In the genomic region with DNA sequence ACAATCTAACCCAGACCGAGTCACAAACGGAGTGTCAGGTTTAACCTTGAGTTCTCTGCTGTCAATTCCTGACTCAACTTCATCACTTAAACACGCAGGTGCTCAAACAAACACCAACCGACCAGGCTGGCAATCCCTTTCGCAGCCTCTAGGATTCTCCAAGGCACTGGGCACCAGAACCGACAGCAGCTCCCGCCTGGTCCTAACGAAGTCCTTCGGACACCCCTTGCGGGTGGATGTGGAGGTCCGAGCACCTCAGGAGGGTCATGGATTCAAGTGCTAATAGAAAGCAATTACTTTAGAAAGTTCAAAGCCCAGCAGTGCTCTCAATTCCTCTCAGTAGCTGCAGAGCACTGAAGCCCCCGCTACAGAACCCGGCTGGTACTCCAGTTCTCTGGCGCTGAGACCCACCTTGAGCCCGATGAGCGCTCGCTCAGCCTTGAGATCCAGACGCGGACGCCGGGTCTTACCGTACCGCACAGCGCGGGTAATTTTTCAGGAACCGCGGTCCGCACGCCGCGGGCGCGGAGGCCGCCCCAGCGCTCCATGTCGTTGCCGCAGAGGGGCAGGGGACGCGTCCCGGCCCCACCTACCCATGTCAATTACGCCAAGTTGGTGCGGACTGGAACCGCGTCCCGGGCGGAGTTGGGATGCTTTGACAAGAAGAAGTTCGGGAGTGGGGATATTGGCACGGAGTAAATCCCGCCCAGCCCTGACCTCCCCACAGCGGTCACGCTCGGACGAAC, we compare ENCODE assay signal across 7 cellular contexts. TPM values are rescaled to one million over a fixed set of nuclear protein-coding genes. Genes with fewer than 3 reads are reported as not detected.
DNase-seq lines count a peak whose midpoint lies in the region; ATAC-seq, FAIRE-seq and TF ChIP-seq lines count a peak whose summit lies in the region.

No MANE protein-coding gene starts in this region.

- peak; percentile 21 for ATAC-seq in HG02938 (IDR thresholded peaks at IDR 0.05; ENCODE audit: unreplicated experiment)

- TF ChIP-seq CTCF in choroid plexus epithelial cell (conservative IDR thresholded peaks at IDR 0.05; ENCODE audit: low read depth, low read length): peak; percentile 56

- FAIRE-seq in GM12892 (lab: Jason Lieb, UNC): peak; percentile 66

- TF ChIP-seq POLR2A in GM12892 (IDR thresholded peaks at IDR 0.05; ENCODE audit: low read depth, low read length): no peak

- H3K4me3 ChIP-seq in choroid plexus epithelial cell (ENCODE audit: low read depth, low read length): peak overlapping the region; percentile 92

- DNase-seq in GM12892 (ENCODE audit: insufficient read length): peak; percentile 14
- DNase-seq in NCI-H2196 treated with DMSO at 0.1 percent for 48 hours (lab: John Stamatoyannopoulos, UW; ENCODE audit: unreplicated experiment): peak; percentile 36
- DNase-seq in activated CD4-positive, CD25-positive, alpha-beta regulatory T cell treated with anti-CD3 and anti-CD28 coated beads, Interleukin-2, amount 50 U/mL, for 72 hours: peak; percentile 56
- DNase-seq in choroid plexus epithelial cell (ENCODE audit: low read depth): peak; percentile 69
- DNase-seq in kidney tubule cell (ENCODE audit: low spot score): peak; percentile 81
- DNase-seq in stimulated activated CD4-positive, alpha-beta T cell treated with anti-CD3 and anti-CD28 coated beads, Interleukin-4, amount 100 ng/mL, for 1 hour: peak; percentile 50

RNA-seq across cellular contexts. Expression of a gene that starts 0.7 kb away (rescaled TPM):
- polyA plus RNA-seq in GM12892 (2012; ENCODE audit: missing spikeins): 4.8 TPM

RNA-seq across cellular contexts. Expression of a gene that starts 43.6 kb away (rescaled TPM):
- polyA plus RNA-seq in GM12892 (2012; ENCODE audit: missing spikeins): 9.7 TPM

Comparison
In these comparisons a context has a peak if more than half of its experiments do, and no peak if none do; other contexts are left out.
1. Peak in every context shown above with its lines: DNase-seq, ATAC-seq and H3K4me3 ChIP-seq.
2. DNase-seq: peak in every context shown above with its lines; median percentile 81 in kidney tubule cell; 69 in choroid plexus epithelial cell; 56 in activated CD4-positive, CD25-positive, alpha-beta regulatory T cell treated with anti-CD3 and anti-CD28 coated beads, Interleukin-2, amount 50 U/mL, for 72 hours; 50 in stimulated activated CD4-positive, alpha-beta T cell treated with anti-CD3 and anti-CD28 coated beads, Interleukin-4, amount 100 ng/mL, for 1 hour; 36 in NCI-H2196 treated with DMSO at 0.1 percent for 48 hours; 14 in GM12892.